In the genomic region with DNA sequence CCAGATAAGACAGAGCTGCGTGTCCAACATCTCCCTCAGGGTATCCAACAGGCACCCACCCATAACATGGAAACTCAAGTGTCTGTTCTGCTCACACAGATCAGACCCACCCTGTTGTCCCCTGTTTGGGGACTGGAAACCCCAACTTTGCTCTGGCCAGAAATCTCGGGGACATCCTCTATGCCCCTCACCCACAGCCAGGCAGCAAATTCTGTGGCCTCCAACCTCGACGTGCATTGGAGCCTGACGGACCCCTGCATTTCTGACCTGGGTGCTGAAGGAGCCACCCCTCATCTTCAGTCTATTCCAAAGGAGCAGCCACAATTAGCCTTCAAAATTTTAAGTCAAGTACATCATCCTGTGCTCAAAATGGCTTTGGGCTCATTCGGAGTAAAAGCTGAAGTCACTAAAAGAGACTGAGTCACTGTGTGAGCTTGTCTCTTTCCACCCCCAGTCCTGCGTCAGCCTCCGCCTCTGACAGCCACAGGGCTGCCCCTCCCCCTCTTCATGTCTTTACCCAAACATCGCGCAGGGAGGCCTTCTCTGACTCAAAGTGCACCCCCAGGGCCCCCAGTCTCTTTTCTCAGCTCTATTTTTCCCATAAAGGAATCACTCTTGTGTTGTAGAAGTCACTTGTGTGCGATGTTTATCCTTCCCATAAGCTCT, we compare ENCODE assay signal across 19 cellular contexts. TPM values are rescaled to one million over a fixed set of nuclear protein-coding genes. Genes with fewer than 3 reads are reported as not detected.
DNase-seq lines count a peak whose midpoint lies in the region; ATAC-seq and TF ChIP-seq lines count a peak whose summit lies in the region.
"Had no signal": no experiment of that assay in that cellular context is flagged by ENCODE, and none has a peak within 500 bp of the region (broad histone marks: within the 10 kb centered on the region; RNA-seq: fewer than 3 reads in every experiment).

No MANE protein-coding gene starts in this region.

- no peak overlapping the region for H3K4me3 Mint-ChIP-seq in activated T-cell treated with anti-CD3 and anti-CD28 coated beads, Interleukin-2, amount 50 U/mL, for 24 hours
- H3K4me3 Mint-ChIP-seq: naive thymus-derived CD4-positive, alpha-beta T cell; WTC11 had no signal

- no peaks in the 10 kb centered on the region for H3K36me3 ChIP-seq in neuronal stem cell (replicated peaks in 1 of 2; ENCODE audit: control insufficient read depth in 2 of 2, insufficient read depth in 2 of 2, low read length in 2 of 2)
- no peaks in the 10 kb centered on the region for H3K36me3 ChIP-seq in left ventricle myocardium inferior
- H3K36me3 ChIP-seq: lower lobe of right lung, MG63 had no signal

- H3K4me1 Mint-ChIP-seq in activated T-cell treated with anti-CD3 and anti-CD28 coated beads, Interleukin-2, amount 50 U/mL, for 24 hours (ENCODE audit: low read depth): peaks cover 28% of the 10 kb centered on the region

- intact Hi-C loops in left ventricle myocardium inferior (cut with micrococcal nuclease): no loop called here

- WGBS in neuronal stem cell (ENCODE audit: extremely low coverage in 2 of 2, insufficient read length in 2 of 2, insufficient replicate concordance in 1 of 2), 2 donors: no CpG with 5 or more reads among the region's 11 CpGs

- H3K27ac Mint-ChIP-seq in activated T-cell treated with anti-CD3 and anti-CD28 coated beads, Interleukin-2, amount 50 U/mL, for 24 hours: peak overlapping the region; percentile 2
- H3K27ac Mint-ChIP-seq: progenitor cell of endocrine pancreas, WTC11 had no signal

- no peak overlapping the region for H3K9ac ChIP-seq in neuronal stem cell (ENCODE audit: low read depth, low read length, poor library complexity)

- peak; percentile 22 to 40 for DNase-seq in activated CD4-positive, alpha-beta T cell treated with anti-CD3 and anti-CD28 coated beads for 24 hours (ENCODE audit: low read depth in 2 of 2)
- DNase-seq in activated CD4-positive, alpha-beta T cell treated with anti-CD3 and anti-CD28 coated beads, Interleukin-2, amount 50 U/mL, for 1 hour: no peak
- DNase-seq in activated T-cell treated with anti-CD3 and anti-CD28 coated beads, Interleukin-2, amount 50 U/mL, for 24 hours: peak; percentile 64
- no peak for DNase-seq in neuronal stem cell (ENCODE audit: low spot score)
- peak; percentile 21 to 54 (median 52) for DNase-seq in stimulated activated CD4-positive, alpha-beta T cell treated with anti-CD3 and anti-CD28 coated beads, TNF-alpha, amount 100 ng/mL, for 48 hours (ENCODE audit: low read depth in 3 of 3)
- no peak for DNase-seq in left ventricle myocardium inferior
- no peak for DNase-seq in Kasumi-1 (lab: John Stamatoyannopoulos, UW)
- DNase-seq: 8988T; DND-41; lower lobe of right lung; MG63; naive thymus-derived CD4-positive, alpha-beta T cell; NCI-H187 treated with DMSO at 0.1 percent for 48 hours; NCI-H510A treated with DMSO at 0.1 percent for 48 hours had no signal

- H3K27me3 ChIP-seq in neuronal stem cell (ENCODE audit: control insufficient read depth in 3 of 3, insufficient read depth in 3 of 3, low read depth in 1 of 3, low read length in 3 of 3) (peaks cover 0 to 4% (median 2%) of the 10 kb centered on the region in 3 experiments), left ventricle myocardium inferior (ENCODE audit: low read depth) (peaks cover 82% of the 10 kb centered on the region)
- H3K27me3 ChIP-seq: MG63 had no signal

- H3K9me3 ChIP-seq in neuronal stem cell (replicated peaks in 1 of 2; ENCODE audit: control insufficient read depth in 2 of 2, insufficient read depth in 1 of 2, low read depth in 1 of 2, low read length in 2 of 2) (no peaks in the 10 kb centered on the region), left ventricle myocardium inferior (replicated peaks) (no peaks in the 10 kb centered on the region)
- H3K9me3 ChIP-seq: lower lobe of right lung, MG63 had no signal

- H3K9me3 Mint-ChIP-seq in activated T-cell treated with anti-CD3 and anti-CD28 coated beads, Interleukin-2, amount 50 U/mL, for 24 hours: no peaks in the 10 kb centered on the region
- H3K9me3 Mint-ChIP-seq: WTC11 had no signal

- H3K4ac ChIP-seq in neuronal stem cell (ENCODE audit: low read length): no peak overlapping the region

- no peak for TF ChIP-seq CTCF in left ventricle myocardium inferior (IDR thresholded peaks at IDR 0.05; ENCODE audit: borderline replicate concordance)

- H2BK5ac ChIP-seq in neuronal stem cell (ENCODE audit: low read length): no peak overlapping the region

- H3K4me3 ChIP-seq in neuronal stem cell (ENCODE audit: low read length in 2 of 2) (no peak overlapping the region), left ventricle myocardium inferior (no peak overlapping the region)
- H3K4me3 ChIP-seq: lower lobe of right lung, MG63 had no signal

- no peaks in the 10 kb centered on the region for H3K79me1 ChIP-seq in neuronal stem cell (ENCODE audit: low read depth, low read length)

- H3K27ac ChIP-seq in neuronal stem cell (replicated peaks; ENCODE audit: low read length) (no peak overlapping the region), left ventricle myocardium inferior (replicated peaks) (no peak overlapping the region)
- H3K27ac ChIP-seq: C4-2B, lower lobe of right lung had no signal

- peak overlapping the region; percentile 74 for H2AFZ ChIP-seq in neuronal stem cell (ENCODE audit: low read length)

- H3K27me3 Mint-ChIP-seq in activated T-cell treated with anti-CD3 and anti-CD28 coated beads, Interleukin-2, amount 50 U/mL, for 24 hours: peaks cover 59% of the 10 kb centered on the region

- no peak overlapping the region for H3K14ac ChIP-seq in neuronal stem cell (ENCODE audit: low read length)

- peaks cover 0 to 2% of the 10 kb centered on the region in 2 donors for H3K4me1 ChIP-seq in neuronal stem cell (ENCODE audit: control insufficient read depth in 2 of 2, insufficient read depth in 1 of 2, low read depth in 1 of 2, low read length in 2 of 2)
- no peaks in the 10 kb centered on the region for H3K4me1 ChIP-seq in left ventricle myocardium inferior
- H3K4me1 ChIP-seq: lower lobe of right lung had no signal

- H4K91ac ChIP-seq in neuronal stem cell (ENCODE audit: low read depth, low read length, poor library complexity): no peak overlapping the region

- no peak overlapping the region for H3K23ac ChIP-seq in neuronal stem cell (ENCODE audit: low read depth, low read length, poor library complexity)

- H3K18ac ChIP-seq in neuronal stem cell (ENCODE audit: low read length): no peak overlapping the region

- no peak for ATAC-seq in GM18867 (IDR thresholded peaks at IDR 0.05; ENCODE audit: unreplicated experiment)
- ATAC-seq: lower lobe of right lung; naive thymus-derived CD4-positive, alpha-beta T cell; Panc1; WTC11 had no signal

- H3K4me2 ChIP-seq in neuronal stem cell (ENCODE audit: insufficient read depth, low read length, poor library complexity, severe bottlenecking): no peak overlapping the region

- no peak overlapping the region for H2BK120ac ChIP-seq in neuronal stem cell (ENCODE audit: low read depth, low read length)

- H2AK5ac ChIP-seq in neuronal stem cell (ENCODE audit: low read depth, low read length): no peak overlapping the region

- H4K8ac ChIP-seq in neuronal stem cell (ENCODE audit: low read depth, low read length): no peak overlapping the region

- H2BK12ac ChIP-seq in neuronal stem cell (ENCODE audit: low read length): no peak overlapping the region

- no peak overlapping the region for H2BK15ac ChIP-seq in neuronal stem cell (ENCODE audit: low read length)

- H3K36me3 Mint-ChIP-seq in activated T-cell treated with anti-CD3 and anti-CD28 coated beads, Interleukin-2, amount 50 U/mL, for 24 hours (ENCODE audit: low read depth): no peaks in the 10 kb centered on the region
- H3K36me3 Mint-ChIP-seq: WTC11 had no signal

RNA-seq across cellular contexts. Expression of a gene that starts 24.4 kb away (rescaled TPM):
- 9.5 TPM for polyA plus RNA-seq in neuronal stem cell (2013, experiment 1 of 2)
- polyA plus RNA-seq in neuronal stem cell (2013, experiment 2 of 2): 9.3 TPM
- 2.7 TPM for total RNA-seq in left ventricle myocardium inferior

RNA-seq across cellular contexts. Expression of a gene that starts 24.9 kb away (rescaled TPM):
- not detected for polyA plus RNA-seq in neuronal stem cell (2013, experiment 1 of 2)
- not detected for polyA plus RNA-seq in neuronal stem cell (2013, experiment 2 of 2)
- not detected for total RNA-seq in left ventricle myocardium inferior
- total RNA-seq: lower lobe of right lung; naive thymus-derived CD4-positive, alpha-beta T cell; progenitor cell of endocrine pancreas had no signal
- polyA plus RNA-seq: naive thymus-derived CD4-positive, alpha-beta T cell had no signal

Comparison
In these comparisons a context has a peak if more than half of its experiments do, and no peak if none do; other contexts are left out.
1. DNase-seq: peak in activated CD4-positive, alpha-beta T cell treated with anti-CD3 and anti-CD28 coated beads for 24 hours (2 of 2), activated T-cell treated with anti-CD3 and anti-CD28 coated beads, Interleukin-2, amount 50 U/mL, for 24 hours (single experiment) and stimulated activated CD4-positive, alpha-beta T cell treated with anti-CD3 and anti-CD28 coated beads, TNF-alpha, amount 100 ng/mL, for 48 hours (3 of 3); none in activated CD4-positive, alpha-beta T cell treated with anti-CD3 and anti-CD28 coated beads, Interleukin-2, amount 50 U/mL, for 1 hour (single experiment), neuronal stem cell (single experiment), left ventricle myocardium inferior (single experiment) and Kasumi-1 (0 of 2).